Comparison of ENCODE assay signal across 8 cellular contexts in genomic region chr18:47931707-47932103, GRCh38. TPM values are rescaled to one million over a fixed set of nuclear protein-coding genes. Genes with fewer than 3 reads are reported as not detected.
DNase-seq lines count a peak whose midpoint lies in the region; ATAC-seq, FAIRE-seq and TF ChIP-seq lines count a peak whose summit lies in the region.

No MANE protein-coding gene starts in this region.

- no peaks in the 10 kb centered on the region for H3K9me3 ChIP-seq in SJSA1 (replicated peaks)

- H3K4me1 ChIP-seq in SJSA1 (replicated peaks) = peaks cover 20% of the 10 kb centered on the region

- peak; percentile 23 for TF ChIP-seq CTCF in bronchial epithelial cell (IDR thresholded peaks at IDR 0.05; ENCODE audit: insufficient read depth, low read length, severe bottlenecking)
- TF ChIP-seq CTCF in type B pancreatic cell (conservative IDR thresholded peaks at IDR 0.05) = peak; percentile 32

- H3K36me3 ChIP-seq in SJSA1 = peaks cover 13% of the 10 kb centered on the region
- H3K36me3 ChIP-seq in bronchial epithelial cell (ENCODE audit: control insufficient read depth, insufficient read depth, low read length) = no peaks in the 10 kb centered on the region

- H3K4me3 Mint-ChIP-seq in type B pancreatic cell = peak overlapping the region; percentile 89

- DNase-seq in Daoy (ENCODE audit: low read depth) (peak; percentile 6), LHCN-M2 (ENCODE audit: low read depth) (peak; percentile 35), SJSA1 (ENCODE audit: low read depth in 1 of 2, low spot score in 2 of 2) (no peak), bronchial epithelial cell (ENCODE audit: low read depth) (peak; percentile 39), medulla oblongata (ENCODE audit: extremely low spot score) (peak; percentile 54), type B pancreatic cell (ENCODE audit: extremely low spot score, unreplicated experiment) (no peak), NCI-H2081 (lab: John Stamatoyannopoulos, UW) (no peak)

- peaks cover 3% of the 10 kb centered on the region for H3K9me3 Mint-ChIP-seq in type B pancreatic cell

- FAIRE-seq in bronchial epithelial cell (lab: Jason Lieb, UNC) = peak; percentile 40

- H3K4me3 ChIP-seq in SJSA1 (peak overlapping the region; percentile 88), bronchial epithelial cell (ENCODE audit: low read depth, low read length) (peak overlapping the region; percentile 87)

- peak overlapping the region; percentile 97 for H3K27ac ChIP-seq in SJSA1

- no peaks in the 10 kb centered on the region for H3K27me3 ChIP-seq in SJSA1 (replicated peaks)
- no peaks in the 10 kb centered on the region for H3K27me3 ChIP-seq in bronchial epithelial cell (ENCODE audit: control insufficient read depth, insufficient read depth, low read length)

- peaks cover 28% of the 10 kb centered on the region for H3K4me1 Mint-ChIP-seq in type B pancreatic cell (ENCODE audit: unreplicated experiment)

- no peaks in the 10 kb centered on the region for H3K27me3 Mint-ChIP-seq in type B pancreatic cell

- ATAC-seq in GM18858 (IDR thresholded peaks at IDR 0.05; ENCODE audit: unreplicated experiment) = no peak

- peak overlapping the region; percentile 96 for H3K27ac Mint-ChIP-seq in type B pancreatic cell

- H3K36me3 Mint-ChIP-seq in type B pancreatic cell = peaks cover 5% of the 10 kb centered on the region

RNA-seq across cellular contexts. Expression of gene SMAD2, which starts 1.2 kb away (rescaled TPM):
- 67.2 and 88.3 TPM in 2 replicates for total RNA-seq in Daoy (2014; rRNA removed; shearing (Covaris generic))
- total RNA-seq in LHCN-M2 (2014; rRNA removed) (94.3 and 105 TPM in 2 replicates), bronchial epithelial cell (76.6 and 101 TPM in 2 replicates), type B pancreatic cell (ENCODE audit: low replicate concordance) (97.8 and 111 TPM in 2 replicates)
- polyA plus RNA-seq in LHCN-M2 (2012) = 57.6 TPM
- total RNA-seq in SJSA1 (2014; rRNA removed; shearing (Covaris generic)) = 76.4 and 127 TPM in 2 replicates

Comparison
In these comparisons a context has a peak if more than half of its experiments do, and no peak if none do; other contexts are left out.
1. DNase-seq: peak in Daoy (single experiment), LHCN-M2 (single experiment), bronchial epithelial cell (single experiment) and medulla oblongata (single experiment); none in SJSA1 (0 of 2), type B pancreatic cell (single experiment) and NCI-H2081 (0 of 2).